Comparison of ENCODE assay signal across 16 cellular contexts in genomic region chr11:2934057-2934550, GRCh38. TPM values are rescaled to one million over a fixed set of nuclear protein-coding genes. Genes with fewer than 3 reads are reported as not detected.
A peak's percentile ranks its signal among the peaks of the same experiment; 100 is the strongest.
DNase-seq lines count a peak whose midpoint lies in the region; ATAC-seq, FAIRE-seq and TF ChIP-seq lines count a peak whose summit lies in the region.
"Had no signal": no experiment of that assay in that cellular context is flagged by ENCODE, and none has a peak within 500 bp of the region (broad histone marks: within the 10 kb centered on the region; RNA-seq: fewer than 3 reads in every experiment).

No MANE protein-coding gene starts in this region.

- H3K36me3 ChIP-seq in esophagus (ENCODE audit: control insufficient read depth in 2 of 2, insufficient read depth in 2 of 2, low read length in 1 of 2) (no peaks in the 10 kb centered on the region), smooth muscle cell (ENCODE audit: low read depth) (no peaks in the 10 kb centered on the region)
- H3K36me3 ChIP-seq: upper lobe of left lung had no signal

- H3F3A ChIP-seq in smooth muscle cell (ENCODE audit: low read depth): no peaks in the 10 kb centered on the region

- H3K27ac Mint-ChIP-seq in T-helper 17 cell (peak overlapping the region; percentile 83), mesothelial cell of epicardium (no peak overlapping the region)
- H3K27ac Mint-ChIP-seq: H9 had no signal

- peaks cover 19% of the 10 kb centered on the region for H3K9me3 Mint-ChIP-seq in mesothelial cell of epicardium

- H3K36me3 Mint-ChIP-seq in T-helper 17 cell (ENCODE audit: low read depth) (no peaks in the 10 kb centered on the region), mesothelial cell of epicardium (peaks cover 17% of the 10 kb centered on the region)

- no peak for FAIRE-seq in GM19239 (lab: Jason Lieb, UNC)

- no peak for ATAC-seq in T-helper 17 cell
- ATAC-seq: body of pancreas had no signal

- DNase-seq in activated CD8-positive, alpha-beta memory T cell treated with anti-CD3 and anti-CD28 coated beads, Interleukin-2, amount 50 U/mL, for 4 hours: peak; percentile 2
- no peak for DNase-seq in activated CD8-positive, alpha-beta memory T cell treated with anti-CD3 and anti-CD28 coated beads for 24 hours
- DNase-seq in T-helper 17 cell (no peak), smooth muscle cell (lab: John Stamatoyannopoulos, UW; ENCODE audit: unreplicated experiment) (no peak), mesothelial cell of epicardium (ENCODE audit: low spot score in 2 of 2, unreplicated experiment in 2 of 2) (no peak), NCI-H2029 treated with DMSO at 0.1 percent for 48 hours (lab: John Stamatoyannopoulos, UW) (no peak), GM19239 (ENCODE audit: insufficient read length, low spot score) (no peak)
- DNase-seq: KG1, NCI-H1092 treated with DMSO at 0.1 percent for 48 hours, NCI-H2107, NCI-H526, SHP77 had no signal

- H3K27ac ChIP-seq in esophagus (ENCODE audit: low read depth in 2 of 2, low read length in 1 of 2) (peak overlapping the region; percentile 76 to 78), smooth muscle cell (ENCODE audit: low read depth) (peak overlapping the region; percentile 47)
- H3K27ac ChIP-seq: body of pancreas had no signal

- TF ChIP-seq CTCF in smooth muscle cell (IDR thresholded peaks at IDR 0.05; ENCODE audit: borderline replicate concordance, insufficient read depth, poor library complexity, severe bottlenecking): no peak
- no peak for TF ChIP-seq CTCF in mesothelial cell of epicardium (IDR thresholded peaks at IDR 0.05; ENCODE audit: unreplicated experiment)

- no peak overlapping the region for H2AFZ ChIP-seq in smooth muscle cell (ENCODE audit: low read depth)

- no peaks in the 10 kb centered on the region for H3K27me3 Mint-ChIP-seq in T-helper 17 cell
- peaks cover 35% of the 10 kb centered on the region for H3K27me3 Mint-ChIP-seq in mesothelial cell of epicardium (ENCODE audit: low read depth)

- peaks cover 4% of the 10 kb centered on the region for H3K9me3 ChIP-seq in T-helper 17 cell (ENCODE audit: control insufficient read depth, low read length, poor library complexity, severe bottlenecking)
- peaks cover 0 to 5% of the 10 kb centered on the region in 2 donors for H3K9me3 ChIP-seq in esophagus (ENCODE audit: control insufficient read depth in 2 of 2, insufficient read depth in 1 of 2, low read depth in 1 of 2, low read length in 1 of 2)
- H3K9me3 ChIP-seq in smooth muscle cell (replicated peaks; ENCODE audit: low read depth): no peaks in the 10 kb centered on the region

- H3K4me3 Mint-ChIP-seq in T-helper 17 cell: no peak overlapping the region
- no peak overlapping the region for H3K4me3 Mint-ChIP-seq in mesothelial cell of epicardium
- H3K4me3 Mint-ChIP-seq: H9 had no signal

- H3K9ac ChIP-seq in smooth muscle cell (ENCODE audit: low read depth): no peak overlapping the region

- H3K4me3 ChIP-seq in esophagus (ENCODE audit: low read depth in 1 of 2, low read length in 2 of 2) (no peak overlapping the region), smooth muscle cell (no peak overlapping the region)
- H3K4me3 ChIP-seq: body of pancreas, upper lobe of left lung had no signal

- H3K27me3 ChIP-seq in esophagus (ENCODE audit: control insufficient read depth in 1 of 2, insufficient read depth in 2 of 2, low read length in 2 of 2) (no peaks in the 10 kb centered on the region), smooth muscle cell (ENCODE audit: low read depth) (no peaks in the 10 kb centered on the region)

- WGBS in esophagus, 2 donors: 89 to 91% methylated on average over 7 of the region's 7 CpGs
- WGBS in smooth muscle cell (ENCODE audit: low lambda C conversion rate): 95% methylated on average over 7 of the region's 7 CpGs

- H3K4me1 Mint-ChIP-seq in T-helper 17 cell (peaks cover 12% of the 10 kb centered on the region), mesothelial cell of epicardium (peaks cover 7% of the 10 kb centered on the region)

- no peaks in the 10 kb centered on the region for H4K20me1 ChIP-seq in smooth muscle cell (ENCODE audit: low read depth)

- no peak overlapping the region for H3K4me2 ChIP-seq in smooth muscle cell

- H3K4me1 ChIP-seq in esophagus (ENCODE audit: control insufficient read depth in 2 of 2, insufficient read depth in 2 of 2, low read length in 1 of 2): peaks cover 0 to 17% of the 10 kb centered on the region in 2 donors
- H3K4me1 ChIP-seq in smooth muscle cell (ENCODE audit: low read depth): no peaks in the 10 kb centered on the region

- H3K79me2 ChIP-seq in smooth muscle cell (ENCODE audit: low read depth): no peaks in the 10 kb centered on the region

RNA-seq across cellular contexts. Expression of gene PHLDA2, which starts 4.9 kb away (rescaled TPM):
- 1 to 10 TPM in 1 of 2 donors, under 1 TPM in 1; 0.96 to 2.8 TPM for total RNA-seq in T-helper 17 cell
- polyA plus RNA-seq in esophagus: 10 to 100 TPM; 19.6 to 61.7 TPM
- 11.0 and 21.8 TPM in 2 replicates for total RNA-seq in smooth muscle cell
- polyA plus RNA-seq in smooth muscle cell: 89.3 and 90.7 TPM in 2 replicates
- total RNA-seq in mesothelial cell of epicardium: 1.3 to 1.9 TPM (median 1.5 TPM) in 3 replicates

RNA-seq across cellular contexts. Expression of gene CDKN1C, which starts 48.5 kb away (rescaled TPM):
- total RNA-seq in T-helper 17 cell: 1 to 10 TPM in 1 of 2 donors, under 1 TPM in 1; 0.91 to 2.6 TPM
- 10 to 100 TPM; 12.1 to 27.5 TPM for polyA plus RNA-seq in esophagus
- 171 and 194 TPM in 2 replicates for total RNA-seq in smooth muscle cell
- 303 and 392 TPM in 2 replicates for polyA plus RNA-seq in smooth muscle cell
- total RNA-seq in mesothelial cell of epicardium: 132 to 148 TPM (median 146 TPM) in 3 replicates

RNA-seq across cellular contexts. Expression of gene NAP1L4, which starts 58.0 kb away (rescaled TPM):
- total RNA-seq in T-helper 17 cell: 100 to 1,000 TPM; 229 to 275 TPM
- 10 to 100 TPM; 66.0 to 68.6 TPM for polyA plus RNA-seq in esophagus
- total RNA-seq in smooth muscle cell: 63.1 and 102 TPM in 2 replicates
- 95.0 and 114 TPM in 2 replicates for polyA plus RNA-seq in smooth muscle cell
- total RNA-seq in mesothelial cell of epicardium: 155 to 171 TPM (median 163 TPM) in 3 replicates

Comparison
In these comparisons a context has a peak if more than half of its experiments do, and no peak if none do; other contexts are left out.
1. RNA of gene CDKN1C, which starts 48.5 kb away (total RNA-seq): 171 to 194 TPM in smooth muscle cell and 132 to 148 TPM in mesothelial cell of epicardium; 0.91 to 2.6 TPM in T-helper 17 cell; every median in the first group is over 10 times any median in the second.